8 cellular contexts compared by ENCODE assay signal in the genomic region with DNA sequence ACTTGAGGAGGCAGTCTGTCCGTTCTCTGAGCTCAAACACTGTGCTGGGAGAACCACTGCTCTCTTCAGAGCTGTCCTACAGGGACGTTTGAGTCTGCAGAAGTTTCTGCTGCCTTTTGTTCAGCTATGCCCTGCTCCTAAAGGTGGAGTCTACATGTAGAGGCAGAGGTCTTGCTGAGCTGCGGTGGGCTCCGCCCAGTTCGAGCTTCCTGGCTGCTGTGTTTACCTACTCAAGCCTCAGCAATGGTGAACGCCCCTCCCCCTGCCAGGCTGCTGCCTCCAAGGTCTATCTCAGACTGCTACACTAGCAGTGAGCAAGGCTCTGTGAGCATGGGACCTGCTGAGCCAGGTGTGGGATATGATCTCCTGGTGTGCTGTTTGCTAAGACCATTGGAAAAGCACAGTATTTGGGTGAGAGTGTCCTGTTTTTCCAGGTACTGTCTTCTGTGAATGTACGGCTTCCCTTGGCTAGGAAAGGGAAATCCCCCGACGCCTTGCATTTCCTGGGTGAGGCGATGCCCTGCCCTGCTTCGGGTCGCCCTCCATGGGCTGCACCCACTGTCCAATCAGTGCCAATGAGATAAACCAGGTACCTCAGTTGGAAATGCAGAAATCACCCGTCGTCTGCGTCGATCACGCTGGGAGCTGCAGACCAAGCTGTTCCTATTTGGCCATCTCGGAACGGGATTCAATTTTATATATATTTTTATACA.
DNase-seq lines count a peak whose midpoint lies in the region; ATAC-seq lines count a peak whose summit lies in the region.

No MANE protein-coding gene starts in this region.

- DNase-seq in NCI-H510A treated with DMSO at 0.1 percent for 48 hours (lab: John Stamatoyannopoulos, UW), result peak; percentile 62
- DNase-seq in activated T-cell treated with anti-CD3 and anti-CD28 coated beads for 1 hour (ENCODE audit: low read depth), result peak; percentile 63
- peak; percentile 20 for DNase-seq in iPS-NIHi7 (ENCODE audit: extremely low spot score)
- peak; percentile 36 to 37 for DNase-seq in stimulated activated CD8-positive, alpha-beta memory T cell treated with anti-CD3 and anti-CD28 coated beads, Interleukin-7, amount 100 ng/mL, for 1 hour (ENCODE audit: low read depth in 2 of 2)
- DNase-seq in NCI-H1048 (lab: John Stamatoyannopoulos, UW), result no peak

- no peak for ATAC-seq in HG02981 (IDR thresholded peaks at IDR 0.05; ENCODE audit: unreplicated experiment)
- no peak for ATAC-seq in GM21515 (IDR thresholded peaks at IDR 0.05; ENCODE audit: unreplicated experiment)
- no peak for ATAC-seq in HG03457 (IDR thresholded peaks at IDR 0.05; ENCODE audit: unreplicated experiment)
